Comparison of ENCODE assay signal across 10 cellular contexts in the genomic region with DNA sequence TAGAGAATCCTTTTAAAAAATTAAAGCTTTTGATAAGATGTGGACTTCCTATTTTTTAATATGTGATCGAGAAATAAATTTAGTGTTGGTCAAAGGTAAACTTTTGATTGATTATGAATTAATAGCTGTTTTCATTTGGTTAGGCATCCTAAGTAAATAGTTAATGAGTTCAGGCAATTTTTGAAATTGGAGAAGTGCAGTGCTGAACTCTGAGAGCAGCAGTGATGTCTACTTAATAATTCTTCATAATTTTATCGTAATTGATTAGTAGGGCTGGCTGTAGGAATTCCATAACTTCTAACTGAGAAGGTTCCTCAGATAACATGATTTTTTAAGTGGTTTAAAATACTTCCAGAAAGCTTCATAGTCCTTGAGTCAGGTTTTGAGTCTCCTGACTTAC. TPM values are rescaled to one million over a fixed set of nuclear protein-coding genes. Genes with fewer than 3 reads are reported as not detected.
A peak's percentile ranks its signal among the peaks of the same experiment; 100 is the strongest.
DNase-seq lines count a peak whose midpoint lies in the region; ATAC-seq and TF ChIP-seq lines count a peak whose summit lies in the region.
"Had no signal": no experiment of that assay in that cellular context is flagged by ENCODE, and none has a peak within 500 bp of the region (broad histone marks: within the 10 kb centered on the region; RNA-seq: fewer than 3 reads in every experiment).

No MANE protein-coding gene starts in this region.

- H3K27me3 ChIP-seq in OCI-LY3 (ENCODE audit: low read depth, low read length) (no peaks in the 10 kb centered on the region), endocrine pancreas (ENCODE audit: control insufficient read depth, insufficient read depth, low read length) (no peaks in the 10 kb centered on the region), skeletal muscle tissue (ENCODE audit: control insufficient read depth in 3 of 3, insufficient read depth in 3 of 3, low read length in 3 of 3) (no peaks in the 10 kb centered on the region)

- CTCF ChIA-PET in activated CD4-positive, alpha-beta T cell treated with anti-CD3 and anti-CD28 coated beads, Interleukin-2, amount 10 ng/mL, durations not matched to agents 7 days and 5 days (lab: Charles Lee): interaction anchor here (1.2 to 2.1 kb wide), 7 partner anchors 8 to 307 kb away, joined by 3 to 8 read pairs (median 4); no protein-coding TSS in a partner anchor

- intact Hi-C loops in left cardiac atrium (cut with DNase I): loop anchor here (5.0 to 10.0 kb wide), 2 partner anchors 119 to 401 kb away; a partner anchor contains a TSS

- H3K9me3 Mint-ChIP-seq in activated CD4-positive, alpha-beta T cell treated with anti-CD3 and anti-CD28 coated beads, Interleukin-2, amount 10 ng/mL, durations not matched to agents 7 days and 5 days: no peaks in the 10 kb centered on the region

- H3K79me2 ChIP-seq in OCI-LY3 (ENCODE audit: low read length): peaks cover 56% of the 10 kb centered on the region

- H3K36me3 ChIP-seq in OCI-LY3 (replicated peaks; ENCODE audit: low read depth, low read length): peaks cover 6% of the 10 kb centered on the region
- no peaks in the 10 kb centered on the region for H3K36me3 ChIP-seq in endocrine pancreas (ENCODE audit: control insufficient read depth, insufficient read depth, low read length)
- H3K36me3 ChIP-seq in skeletal muscle tissue (ENCODE audit: control insufficient read depth in 3 of 3, insufficient read depth in 3 of 3, low read length in 3 of 3): no peaks in the 10 kb centered on the region

- peaks cover 50% of the 10 kb centered on the region for H3K4me1 ChIP-seq in OCI-LY3 (ENCODE audit: low read length)
- H3K4me1 ChIP-seq in endocrine pancreas (ENCODE audit: control insufficient read depth, insufficient read depth, low read length): no peaks in the 10 kb centered on the region
- peaks cover 2 to 7% (median 5%) of the 10 kb centered on the region in 3 donors for H3K4me1 ChIP-seq in skeletal muscle tissue (ENCODE audit: control insufficient read depth in 3 of 3, insufficient read depth in 3 of 3, low read length in 3 of 3)

- POLR2A ChIA-PET in activated CD4-positive, alpha-beta T cell treated with anti-CD3 and anti-CD28 coated beads, Interleukin-2, amount 10 ng/mL, durations not matched to agents 7 days and 5 days (lab: Charles Lee): no interaction called here

- ATAC-seq in left cardiac atrium: no peak

- peak overlapping the region; percentile 95 for H3K27ac Mint-ChIP-seq in activated CD4-positive, alpha-beta T cell treated with anti-CD3 and anti-CD28 coated beads, Interleukin-2, amount 10 ng/mL, durations not matched to agents 7 days and 5 days

- H3K9ac ChIP-seq in OCI-LY3 (ENCODE audit: low read length) (peak overlapping the region; percentile 82), endocrine pancreas (ENCODE audit: control insufficient read depth, insufficient read depth, low read length) (no peak overlapping the region), skeletal muscle tissue (ENCODE audit: low read depth in 1 of 3, low read length in 3 of 3) (peak overlapping the region in 1 of 3 donors; percentile 72)

- H3K4me2 ChIP-seq in OCI-LY3 (ENCODE audit: low read length): peak overlapping the region; percentile 83

- H3K9me3 ChIP-seq in OCI-LY3 (ENCODE audit: insufficient read depth, low read length) (no peaks in the 10 kb centered on the region), endocrine pancreas (ENCODE audit: control insufficient read depth, low read length) (no peaks in the 10 kb centered on the region), skeletal muscle tissue (ENCODE audit: control insufficient read depth in 3 of 3, low read length in 3 of 3) (no peaks in the 10 kb centered on the region)

- H3K27me3 Mint-ChIP-seq in activated CD4-positive, alpha-beta T cell treated with anti-CD3 and anti-CD28 coated beads, Interleukin-2, amount 10 ng/mL, durations not matched to agents 7 days and 5 days: peaks cover 3% of the 10 kb centered on the region

- no peak overlapping the region for H2AFZ ChIP-seq in OCI-LY3 (ENCODE audit: low read depth, low read length)

- peaks cover 23% of the 10 kb centered on the region for H3K36me3 Mint-ChIP-seq in activated CD4-positive, alpha-beta T cell treated with anti-CD3 and anti-CD28 coated beads, Interleukin-2, amount 10 ng/mL, durations not matched to agents 7 days and 5 days (ENCODE audit: low read depth)

- H3K4me3 ChIP-seq in OCI-LY3 (ENCODE audit: low read length) (peak overlapping the region; percentile 79), endocrine pancreas (ENCODE audit: control insufficient read depth, insufficient read depth, low read length) (peak overlapping the region; percentile 74), skeletal muscle tissue (ENCODE audit: low read length in 3 of 3) (peak overlapping the region in 2 of 3 donors; percentile 80 to 89)

- peaks cover 2% of the 10 kb centered on the region; the same call in 1 of the 2 replicates for H4K20me1 ChIP-seq in OCI-LY3 (ENCODE audit: insufficient read depth, low read length)

- peaks cover 50% of the 10 kb centered on the region for H3K4me1 Mint-ChIP-seq in activated CD4-positive, alpha-beta T cell treated with anti-CD3 and anti-CD28 coated beads, Interleukin-2, amount 10 ng/mL, durations not matched to agents 7 days and 5 days

- no peak overlapping the region for H3K27ac ChIP-seq in OCI-LY3 (ENCODE audit: low read length)
- no peak overlapping the region for H3K27ac ChIP-seq in skeletal muscle tissue (ENCODE audit: low read depth, low read length)

- no peak for TF ChIP-seq CTCF in OCI-LY3 (IDR thresholded peaks at IDR 0.05; ENCODE audit: low read depth, low read length)

- DNase-seq in activated CD4-positive, alpha-beta T cell treated with anti-CD3 and anti-CD28 coated beads, Interleukin-2, amount 10 ng/mL, durations not matched to agents 7 days and 5 days: no peak
- DNase-seq in activated CD4-positive, alpha-beta T cell treated with anti-CD3 and anti-CD28 coated beads for 1 hour: no peak
- DNase-seq in NCI-H2227 (lab: John Stamatoyannopoulos, UW; ENCODE audit: unreplicated experiment) (no peak), NCI-H2107 treated with DMSO at 0.1 percent for 48 hours (lab: John Stamatoyannopoulos, UW; ENCODE audit: unreplicated experiment) (no peak), left cardiac atrium (no peak)
- DNase-seq: NCI-H1048; stimulated activated CD4-positive, alpha-beta T cell treated with anti-CD3 and anti-CD28 coated beads, Interleukin-1b, Interleukin-23, amount 100 ng/mL, for 48 hours had no signal

- peak overlapping the region; percentile 87 for H3K4me3 Mint-ChIP-seq in activated CD4-positive, alpha-beta T cell treated with anti-CD3 and anti-CD28 coated beads, Interleukin-2, amount 10 ng/mL, durations not matched to agents 7 days and 5 days

RNA-seq across cellular contexts. Expression of a gene that starts 1.5 kb away (rescaled TPM):
- total RNA-seq in activated CD4-positive, alpha-beta T cell treated with anti-CD3 and anti-CD28 coated beads, Interleukin-2, amount 10 ng/mL, durations not matched to agents 7 days and 5 days: 10 to 100 TPM; 24.2 to 27.6 TPM
- total RNA-seq in skeletal muscle tissue (6.8 TPM), left cardiac atrium (under 1 TPM in 1 of 2 donors, not detected in 1; 0.62 TPM)
